ENCODE assay signal across 20 cellular contexts in the genomic region with DNA sequence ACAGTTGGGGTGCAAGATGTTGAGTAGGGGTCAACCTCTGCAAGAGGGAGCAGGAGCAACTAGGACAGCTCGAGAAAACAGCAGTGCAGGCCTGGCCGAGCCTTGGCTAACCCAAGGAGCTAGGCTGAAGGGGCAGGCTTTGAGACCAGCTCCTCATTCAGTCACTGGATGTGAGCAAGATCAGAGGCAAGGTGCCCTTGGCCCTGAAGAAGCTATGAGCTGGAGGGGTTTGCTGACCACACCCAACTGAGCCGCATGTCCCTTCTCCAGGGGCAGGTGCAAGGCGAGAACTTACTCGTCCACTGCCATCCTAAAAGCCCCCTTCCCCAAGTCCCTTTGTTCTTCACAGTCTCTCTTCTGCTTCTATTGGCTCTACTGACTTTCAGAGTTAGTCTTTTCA.
"Had no signal": no experiment of that assay in that cellular context is flagged by ENCODE, and none has a peak within 500 bp of the region (broad histone marks: within the 10 kb centered on the region; RNA-seq: fewer than 3 reads in every experiment).

No MANE protein-coding gene starts in this region.

- H2AFZ ChIP-seq: hepatocyte had no signal

- H3K4me3 Mint-ChIP-seq: memory B cell had no signal

- H3K9me3 ChIP-seq: esophagus squamous epithelium, left lung, lower lobe of right lung had no signal

- H3K27me3 ChIP-seq: dorsolateral prefrontal cortex, esophagus squamous epithelium, gastroesophageal sphincter, heart left ventricle, hepatocyte, left lung had no signal

- DNase-seq: dermis blood vessel endothelial cell; dorsolateral prefrontal cortex; effector CD4-positive, alpha-beta T cell; effector memory CD4-positive, alpha-beta T cell; esophagus squamous epithelium; foreskin melanocyte; heart left ventricle; hypothalamus; immature natural killer cell; left cardiac atrium; left lung; left ventricle myocardium superior; lower lobe of right lung; mammary epithelial cell; mesendoderm; midbrain had no signal

- H3K27ac Mint-ChIP-seq: immature natural killer cell, memory B cell had no signal

- H3K9me3 Mint-ChIP-seq: immature natural killer cell, memory B cell had no signal

- H3K36me3 Mint-ChIP-seq: immature natural killer cell, memory B cell had no signal

- H3K27ac ChIP-seq: coronary artery, dorsolateral prefrontal cortex, esophagus squamous epithelium, gastroesophageal sphincter, heart left ventricle, hepatocyte, left lung, lower lobe of right lung had no signal

- H3K4me3 ChIP-seq: coronary artery, dorsolateral prefrontal cortex, esophagus squamous epithelium, gastroesophageal sphincter, heart left ventricle, hepatocyte, left lung, lower lobe of right lung had no signal

- H3K79me2 ChIP-seq: hepatocyte had no signal

- H3K4me2 ChIP-seq: hepatocyte had no signal

- H3K4me1 Mint-ChIP-seq: memory B cell had no signal

- H3K36me3 ChIP-seq: esophagus squamous epithelium, gastroesophageal sphincter, heart left ventricle, left lung, lower lobe of right lung had no signal

- H3K4me1 ChIP-seq: gastroesophageal sphincter, heart left ventricle, left lung, lower lobe of right lung had no signal
